Comparison of ENCODE assay signal across 26 cellular contexts in genomic region chr7:51528172-51528571, GRCh38.
"Had no signal": no experiment of that assay in that cellular context is flagged by ENCODE, and none has a peak within 500 bp of the region (broad histone marks: within the 10 kb centered on the region; RNA-seq: fewer than 3 reads in every experiment).

No MANE protein-coding gene starts in this region.

- DNase-seq: colonic mucosa; cortex of kidney; effector CD8-positive, alpha-beta T cell; effector memory CD8-positive, alpha-beta T cell; endodermal cell; erythroblast; foreskin keratinocyte; glutamatergic neuron; head of caudate nucleus; heart right ventricle; hippocampal formation; left cardiac atrium; left lung; left ventricle myocardium superior; lower lobe of right lung; mesenchymal stem cell; mucosa of descending colon; naive B cell; naive thymus-derived CD8-positive, alpha-beta T cell had no signal

- H3K4me3 Mint-ChIP-seq: dendritic cell treated with granulocyte-macrophage colony-stimulating factor and Interleukin-4, amounts not matched to agents 40 ng/mL and 50 ng/mL, for 4 days; effector memory CD8-positive, alpha-beta T cell; endodermal cell; mesothelial cell of epicardium; naive B cell; naive thymus-derived CD8-positive, alpha-beta T cell had no signal

- H3K27me3 Mint-ChIP-seq: dendritic cell treated with granulocyte-macrophage colony-stimulating factor and Interleukin-4, amounts not matched to agents 40 ng/mL and 50 ng/mL, for 4 days; effector memory CD8-positive, alpha-beta T cell; naive B cell; naive thymus-derived CD8-positive, alpha-beta T cell had no signal

- FAIRE-seq: endometrium, frontal cortex, islet of Langerhans, keratinocyte had no signal

- H3K9me3 Mint-ChIP-seq: endodermal cell, mesothelial cell of epicardium had no signal

- H3K36me3 Mint-ChIP-seq: mesothelial cell of epicardium; naive B cell; naive thymus-derived CD8-positive, alpha-beta T cell had no signal

- ATAC-seq: effector memory CD8-positive, alpha-beta T cell; foreskin keratinocyte; gastroesophageal sphincter; heart right ventricle; left cardiac atrium; left lung; left ventricle myocardium superior; lower lobe of right lung; mucosa of descending colon; naive thymus-derived CD8-positive, alpha-beta T cell had no signal

- H3K4me1 Mint-ChIP-seq: mesothelial cell of epicardium; naive B cell; naive thymus-derived CD8-positive, alpha-beta T cell had no signal

- H3K27ac Mint-ChIP-seq: dendritic cell treated with granulocyte-macrophage colony-stimulating factor and Interleukin-4, amounts not matched to agents 40 ng/mL and 50 ng/mL, for 4 days; effector memory CD8-positive, alpha-beta T cell; endodermal cell; mesothelial cell of epicardium; naive B cell; naive thymus-derived CD8-positive, alpha-beta T cell had no signal
